Comparison of ENCODE assay signal across 24 cellular contexts in the genomic region with DNA sequence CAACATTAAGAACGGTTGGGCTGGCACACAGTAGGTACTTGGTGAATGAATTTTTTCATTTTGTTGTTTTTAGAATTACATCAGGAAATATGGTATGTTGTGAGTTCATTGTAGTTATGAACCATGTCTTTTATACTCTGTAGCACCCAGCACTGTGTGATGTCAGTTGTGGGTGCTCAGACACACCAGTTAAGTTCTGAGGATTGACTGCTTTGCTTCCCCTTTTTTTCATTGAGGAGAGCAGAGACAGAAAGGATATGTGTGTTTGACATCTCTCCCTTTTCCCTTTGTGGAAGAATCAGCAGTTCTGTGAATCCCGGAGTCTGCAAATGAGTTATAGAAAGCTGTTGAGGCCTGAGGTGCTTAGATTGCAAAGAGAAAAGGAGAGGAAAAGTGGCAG. TPM values are rescaled to one million over a fixed set of nuclear protein-coding genes. Genes with fewer than 3 reads are reported as not detected.
DNase-seq lines count a peak whose midpoint lies in the region; ATAC-seq, FAIRE-seq and TF ChIP-seq lines count a peak whose summit lies in the region.
"Had no signal": no experiment of that assay in that cellular context is flagged by ENCODE, and none has a peak within 500 bp of the region (broad histone marks: within the 10 kb centered on the region; RNA-seq: fewer than 3 reads in every experiment).

No MANE protein-coding gene starts in this region.

- no peak for TF ChIP-seq POLR2A in GM12878 (IDR thresholded peaks at IDR 0.05; ENCODE audit: low read depth, low read length)

- TF ChIP-seq CTCF in cardiac muscle cell (IDR thresholded peaks at IDR 0.05; ENCODE audit: low read depth, low read length) (no peak), GM12878 (IDR thresholded peaks at IDR 0.05 in 2 of 3, conservative IDR thresholded peaks at IDR 0.05 in 1 of 3; ENCODE audit: control insufficient read depth in 2 of 3, extremely low read depth in 1 of 3, insufficient read depth in 1 of 3, low read depth in 3 of 3, low read length in 3 of 3) (no peak), psoas muscle (IDR thresholded peaks at IDR 0.05) (no peak)

- ATAC-seq in Right ventricle myocardium inferior (no peak), GM12878 (no peak), psoas muscle (no peak)
- ATAC-seq: PC-3 had no signal

- no peak overlapping the region for H2AFZ ChIP-seq in GM12878 (ENCODE audit: control insufficient read depth, low read depth, low read length)

- POLR2A ChIA-PET in GM12878 (lab: Charles Lee): no interaction called here

- 36% methylated on average over 2 of the region's 2 CpGs for WGBS in GM12878 (ENCODE audit: insufficient coverage, insufficient replicate concordance, low lambda C conversion rate, missing lambda C conversion rate)
- WGBS in psoas muscle, 3 donors: 48 to 64% (median 49%) methylated on average over 2 of the region's 2 CpGs

- TF ChIP-seq RAD21 in GM12878 (IDR thresholded peaks at IDR 0.05; ENCODE audit: insufficient read depth, low read depth, low read length): no peak

- H3K9me3 ChIP-seq in cardiac muscle cell (ENCODE audit: low read depth): no peaks in the 10 kb centered on the region
- no peaks in the 10 kb centered on the region for H3K9me3 ChIP-seq in GM12878 (replicated peaks; ENCODE audit: control insufficient read depth, insufficient read depth, low read length)
- no peaks in the 10 kb centered on the region for H3K9me3 ChIP-seq in psoas muscle

- SMC1A ChIA-PET in GM12878 (lab: Charles Lee; ENCODE audit: uncharacterized antibody, unreplicated experiment): no interaction called here

- RAD21 ChIA-PET in GM12878 (lab: Charles Lee; ENCODE audit: unreplicated experiment): no interaction called here

- H3K36me3 ChIP-seq in cardiac muscle cell: no peaks in the 10 kb centered on the region
- no peaks in the 10 kb centered on the region for H3K36me3 ChIP-seq in GM12878 (ENCODE audit: control insufficient read depth in 2 of 2, insufficient read depth in 2 of 2, low read length in 1 of 2)
- no peaks in the 10 kb centered on the region for H3K36me3 ChIP-seq in psoas muscle (ENCODE audit: insufficient read depth in 1 of 2, low read depth in 1 of 2)

- H3K79me2 ChIP-seq in GM12878 (ENCODE audit: control insufficient read depth, insufficient read depth, low read length): peaks cover 28% of the 10 kb centered on the region

- H3K9ac ChIP-seq in GM12878 (ENCODE audit: control insufficient read depth, insufficient read depth, low read length): no peak overlapping the region

- H3K27me3 ChIP-seq in cardiac muscle cell (no peaks in the 10 kb centered on the region), GM12878 (replicated peaks in 1 of 2; ENCODE audit: control insufficient read depth in 2 of 2, insufficient read depth in 2 of 2, low read length in 1 of 2) (no peaks in the 10 kb centered on the region; a peak in 2 of 4 replicates), psoas muscle (ENCODE audit: insufficient read depth in 3 of 3, low read length in 2 of 3) (no peaks in the 10 kb centered on the region)

- peak overlapping the region; percentile 24 for H3K27ac ChIP-seq in cardiac muscle cell
- no peak overlapping the region for H3K27ac ChIP-seq in GM12878 (ENCODE audit: control insufficient read depth, insufficient read depth)
- H3K27ac ChIP-seq in psoas muscle: no peak overlapping the region
- H3K27ac ChIP-seq: C4-2B, SK-N-MC had no signal

- no peak for FAIRE-seq in GM12878 (lab: Jason Lieb, UNC)
- FAIRE-seq: GM19239, H54 had no signal

- in situ Hi-C loops in GM12878 (cut with MboI): no loop called here

- CTCF ChIA-PET in GM12878 (lab: Yijun Ruan, JAX): no interaction called here

- intact Hi-C loops in Right ventricle myocardium inferior (cut with DNase I): no loop called here
- intact Hi-C loops in GM12878 (cut with micrococcal nuclease; ENCODE audit: unreplicated experiment): no loop called here
- intact Hi-C loops in psoas muscle (cut with DNase I): loop anchor here in 1 of 2 donors (10.0 kb wide), 1 partner anchor 120 kb away; a partner anchor contains a TSS

- H3K4me1 ChIP-seq in cardiac muscle cell (ENCODE audit: low read depth): peaks cover 16% of the 10 kb centered on the region
- peaks cover 5% of the 10 kb centered on the region for H3K4me1 ChIP-seq in GM12878 (ENCODE audit: control insufficient read depth, insufficient read depth, low read length)
- peaks cover 40% of the 10 kb centered on the region for H3K4me1 ChIP-seq in psoas muscle

- H4K20me1 ChIP-seq in GM12878 (ENCODE audit: control insufficient read depth, insufficient read depth): no peaks in the 10 kb centered on the region

- peak overlapping the region; percentile 26; the same call in 1 of the 2 replicates for H3K4me2 ChIP-seq in GM12878 (ENCODE audit: control insufficient read depth, insufficient read depth)

- H3K4me3 ChIP-seq in cardiac muscle cell: no peak overlapping the region
- no peak overlapping the region for H3K4me3 ChIP-seq in GM12878
- peak overlapping the region; percentile 8 for H3K4me3 ChIP-seq in psoas muscle
- H3K4me3 ChIP-seq: SK-N-MC had no signal

- no peak for TF ChIP-seq EP300 in GM12878 (IDR thresholded peaks at IDR 0.05; ENCODE audit: borderline replicate concordance in 1 of 2, control insufficient read depth in 1 of 2, low read depth in 2 of 2, low read length in 2 of 2)

- DNase-seq in cardiac muscle cell (ENCODE audit: low read depth in 1 of 2, low spot score in 1 of 2): no peak
- DNase-seq in Right ventricle myocardium inferior (ENCODE audit: missing footprints): no peak
- DNase-seq in Kasumi-1 (lab: John Stamatoyannopoulos, UW): peak; percentile 71 to 74
- no peak for DNase-seq in GM12878 (ENCODE audit: low read depth, low spot score)
- DNase-seq in psoas muscle: no peak
- DNase-seq in GDM1 (lab: John Stamatoyannopoulos, UW): no peak
- DNase-seq in SK-N-DZ (ENCODE audit: low spot score): no peak
- DNase-seq in iPS-NIHi11 (ENCODE audit: low spot score): no peak
- DNase-seq: 8988T; Calu3; CD8-positive, alpha-beta memory T cell; DMS153; MM.1S; NCI-H1092; NCI-H1436; NCI-H187 treated with DMSO at 0.1 percent for 48 hours; NK-92 treated with Interleukin-12 subunit alpha and Interleukin-12 subunit beta, amount 100 ng/mL, for 24 hours; PC-3; SHP77; T-helper 2 cell had no signal

- no TSS peak for BruUV-seq in GM12878 (replicated peaks; lab: Mats Ljungman, UMichigan)

TF ChIP-seq in GM12878, 131 proteins besides CTCF, POLR2A, EP300 and RAD21 (continues in another document):
- TF ChIP-seq GATAD2B (conservative IDR thresholded peaks at IDR 0.05; ENCODE audit: low read depth) (no peak), SRF (IDR thresholded peaks at IDR 0.05; ENCODE audit: low read depth in 2 of 2, low read length in 2 of 2) (no peak), SREBF2 (IDR thresholded peaks at IDR 0.05; ENCODE audit: low read length) (no peak)
- TF ChIP-seq, protein P1, sequence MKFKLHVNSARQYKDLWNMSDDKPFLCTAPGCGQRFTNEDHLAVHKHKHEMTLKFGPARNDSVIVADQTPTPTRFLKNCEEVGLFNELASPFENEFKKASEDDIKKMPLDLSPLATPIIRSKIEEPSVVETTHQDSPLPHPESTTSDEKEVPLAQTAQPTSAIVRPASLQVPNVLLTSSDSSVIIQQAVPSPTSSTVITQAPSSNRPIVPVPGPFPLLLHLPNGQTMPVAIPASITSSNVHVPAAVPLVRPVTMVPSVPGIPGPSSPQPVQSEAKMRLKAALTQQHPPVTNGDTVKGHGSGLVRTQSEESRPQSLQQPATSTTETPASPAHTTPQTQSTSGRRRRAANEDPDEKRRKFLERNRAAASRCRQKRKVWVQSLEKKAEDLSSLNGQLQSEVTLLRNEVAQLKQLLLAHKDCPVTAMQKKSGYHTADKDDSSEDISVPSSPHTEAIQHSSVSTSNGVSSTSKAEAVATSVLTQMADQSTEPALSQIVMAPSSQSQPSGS (IDR thresholded peaks at IDR 0.05; ENCODE audit: low read length): no peak
- TF ChIP-seq, protein P2, sequence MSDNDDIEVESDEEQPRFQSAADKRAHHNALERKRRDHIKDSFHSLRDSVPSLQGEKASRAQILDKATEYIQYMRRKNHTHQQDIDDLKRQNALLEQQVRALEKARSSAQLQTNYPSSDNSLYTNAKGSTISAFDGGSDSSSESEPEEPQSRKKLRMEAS (IDR thresholded peaks at IDR 0.05; ENCODE audit: low read depth, low read length): no peak

RNA-seq across cellular contexts. Expression of a gene that starts 13.0 kb away (rescaled TPM):
- 24.6 and 28.0 TPM in 2 replicates for total RNA-seq in cardiac muscle cell
- 29.3 and 48.8 TPM in 2 replicates for polyA plus RNA-seq in cardiac muscle cell
- 12.0 TPM for total RNA-seq in Right ventricle myocardium inferior
- total RNA-seq in GM12878 (2013; cell fraction: nucleolus; rRNA removed): 2.0 and 2.4 TPM in 2 replicates
- total RNA-seq in GM12878 (2014; rRNA removed): 12.4 and 19.9 TPM in 2 replicates
- total RNA-seq in GM12878 (2014; rRNA removed; fragmentation: Illumina TruSeq; extraction: Trizol): 14.5 and 16.5 TPM in 2 replicates
- total RNA-seq in GM12878 (2021): 13.5 and 13.8 TPM in 2 replicates
- polyA plus RNA-seq in GM12878 (2011; ENCODE audit: low read depth): 5.1 TPM
- polyA plus RNA-seq in GM12878 (2011; rRNA removed): 0.23 and 0.29 TPM in 2 replicates
- 0.17 and 0.22 TPM in 2 replicates for polyA plus RNA-seq in GM12878 (2011; cell fraction: cytosol; rRNA removed)
- 0.16 and 0.59 TPM in 2 replicates for polyA plus RNA-seq in GM12878 (2011; cell fraction: nucleus; rRNA removed)
- 6.6 and 8.3 TPM in 2 replicates for polyA plus RNA-seq in GM12878 (2012)
- 17.5 and 20.5 TPM in 2 replicates for polyA plus RNA-seq in GM12878 (2014; fragmentation: Illumina TruSeq; extraction: Trizol)
- polyA plus RNA-seq in GM12878 (2014; fragmentation: Nextera tagmentation; extraction: Ambion mirVana): 10 to 100 TPM in 1 of 2 experiments, 1 to 10 TPM in 1; 7.8 to 11.6 TPM
- 10.6 and 13.4 TPM in 2 replicates for polyA plus RNA-seq in GM12878 (2014; rRNA removed)
- polyA plus RNA-seq in GM12878 (2016; fragmentation: Nextera tagmentation; extraction: Ambion mirVana): 10 to 100 TPM; 16.1 to 17.0 TPM
- 1.1 TPM in 1 of 2 replicates, not detected in the other for polyA minus RNA-seq in GM12878 (2011; rRNA and poly(A)+ RNA removed)
- polyA minus RNA-seq in GM12878 (2011; cell fraction: cytosol; rRNA and poly(A)+ RNA removed): 0.73 TPM in 1 of 2 replicates, not detected in the other
- polyA minus RNA-seq in GM12878 (2011; cell fraction: nucleus; rRNA and poly(A)+ RNA removed): not detected in 2 replicates
- 10 to 100 TPM; 17.2 to 30.6 (median 21.9) TPM for total RNA-seq in psoas muscle
- 10 to 100 TPM in 1 of 3 donors, 1 to 10 TPM in 2; 5.0 to 11.8 (median 6.5) TPM for polyA plus RNA-seq in psoas muscle
- polyA plus RNA-seq in SK-N-DZ (2014; cell fraction: cytosol; rRNA removed): 21.1 and 21.6 TPM in 2 replicates
- polyA plus RNA-seq in SK-N-DZ (2014; cell fraction: nucleus; rRNA removed): 10.1 and 19.8 TPM in 2 replicates

Comparison
In these comparisons a context has a peak if more than half of its experiments do, and no peak if none do; other contexts are left out.
1. DNase-seq: peak in Kasumi-1 (2 of 2); none in cardiac muscle cell (0 of 2), Right ventricle myocardium inferior (single experiment), GM12878 (single experiment), psoas muscle (0 of 2), GDM1 (single experiment), SK-N-DZ (single experiment) and iPS-NIHi11 (single experiment).